23 cellular contexts compared by ENCODE assay signal in genomic region chr17:77009877-77010276, GRCh38.
DNase-seq lines count a peak whose midpoint lies in the region; ATAC-seq, FAIRE-seq and TF ChIP-seq lines count a peak whose summit lies in the region.
"Had no signal": no experiment of that assay in that cellular context is flagged by ENCODE, and none has a peak within 500 bp of the region (broad histone marks: within the 10 kb centered on the region; RNA-seq: fewer than 3 reads in every experiment).

No MANE protein-coding gene starts in this region.

- peaks cover 0 to 8% (median 4%) of the 10 kb centered on the region in 5 donors for H3K9me3 Mint-ChIP-seq in CD8-positive, alpha-beta memory T cell

- H3K79me1 ChIP-seq in mesendoderm (ENCODE audit: low read length) = no peaks in the 10 kb centered on the region

- H3K4me3 Mint-ChIP-seq in CD8-positive, alpha-beta memory T cell = no peak overlapping the region
- H3K4me3 Mint-ChIP-seq: B cell; CD4-positive, alpha-beta T cell; CD8-positive, alpha-beta T cell had no signal

- H3K56ac ChIP-seq in mesendoderm (ENCODE audit: low read length) = no peak overlapping the region

- H3K36me3 Mint-ChIP-seq in CD8-positive, alpha-beta memory T cell = peaks cover 0 to 20% (median 3%) of the 10 kb centered on the region in 3 donors
- H3K36me3 Mint-ChIP-seq: CD8-positive, alpha-beta T cell had no signal

- no peak overlapping the region for H4K8ac ChIP-seq in mesendoderm (ENCODE audit: low read depth, low read length)

- H3K36me3 ChIP-seq in CD8-positive, alpha-beta memory T cell (ENCODE audit: insufficient read depth, low read length) = no peaks in the 10 kb centered on the region
- no peaks in the 10 kb centered on the region for H3K36me3 ChIP-seq in mesendoderm (ENCODE audit: control insufficient read depth, insufficient read depth, low read length)
- H3K36me3 ChIP-seq: BLaER1 treated with 17β-estradiol and CSF1 and Interleukin-3, amounts not matched to agents 10 nM and 100 nM had no signal

- peaks cover 32% of the 10 kb centered on the region for H3K9me3 ChIP-seq in A549
- no peaks in the 10 kb centered on the region for H3K9me3 ChIP-seq in CD8-positive, alpha-beta memory T cell (ENCODE audit: low read length)

- H3K4me3 ChIP-seq in A549 (no peak overlapping the region), mesendoderm (ENCODE audit: low read length) (no peak overlapping the region)
- no peak overlapping the region for H3K4me3 ChIP-seq in CD8-positive, alpha-beta memory T cell (ENCODE audit: low read length)
- H3K4me3 ChIP-seq: BLaER1 treated with 17β-estradiol and CSF1 and Interleukin-3, amounts not matched to agents 10 nM and 100 nM; GM12878 had no signal

- no peak overlapping the region for H3K18ac ChIP-seq in mesendoderm (ENCODE audit: low read length)

- no peak overlapping the region for H3K27ac ChIP-seq in A549
- no peak overlapping the region for H3K27ac ChIP-seq in CD8-positive, alpha-beta memory T cell (ENCODE audit: low read depth, low read length)
- no peak overlapping the region for H3K27ac ChIP-seq in mesendoderm (ENCODE audit: low read depth, low read length)
- H3K27ac ChIP-seq: BLaER1 treated with 17β-estradiol and CSF1 and Interleukin-3, amounts not matched to agents 10 nM and 100 nM; C4-2B had no signal

- no peak for FAIRE-seq in A549 (lab: Jason Lieb, UNC)
- peak; percentile 64 for FAIRE-seq in G401.6 (lab: Jason Lieb, UNC)
- FAIRE-seq in TTC549 (lab: Jason Lieb, UNC) = peak; percentile 41
- FAIRE-seq: A204.1, GM12878, GM12892, GM18507 had no signal

- 0 out of 3 replicates have a peak, but pooled peaks cover 5% of the 10 kb centered on the region for H3K4me1 ChIP-seq in A549
- no peaks in the 10 kb centered on the region for H3K4me1 ChIP-seq in CD8-positive, alpha-beta memory T cell (ENCODE audit: insufficient read depth, low read length)
- H3K4me1 ChIP-seq in mesendoderm (ENCODE audit: control insufficient read depth, low read depth, low read length) = no peaks in the 10 kb centered on the region

- POLR2A ChIA-PET in A549 (lab: Yijun Ruan, JAX) = no interaction called here
- POLR2A ChIA-PET in CD8-positive, alpha-beta memory T cell (lab: Charles Lee) = no interaction called here

- no peak overlapping the region for H4K5ac ChIP-seq in mesendoderm (ENCODE audit: low read length)

- no peak overlapping the region for H2BK120ac ChIP-seq in mesendoderm (ENCODE audit: low read depth, low read length)

- TF ChIP-seq RAD21 in A549 (conservative IDR thresholded peaks at IDR 0.05 in 1 of 2, IDR thresholded peaks at IDR 0.05 in 1 of 2) = no peak

- TF ChIP-seq EP300 in A549 (IDR thresholded peaks at IDR 0.05) = no peak

- H3K23ac ChIP-seq in mesendoderm (ENCODE audit: low read length) = no peak overlapping the region

- H3K9ac ChIP-seq in mesendoderm (ENCODE audit: low read length) = no peak overlapping the region
- H3K9ac ChIP-seq: BLaER1 treated with 17β-estradiol and CSF1 and Interleukin-3, amounts not matched to agents 10 nM and 100 nM had no signal

- TF ChIP-seq POLR2A in A549 (IDR thresholded peaks at IDR 0.05; ENCODE audit: low read length) = no peak

- H3K79me2 ChIP-seq in mesendoderm (ENCODE audit: control insufficient read depth, insufficient read depth, low read length) = no peaks in the 10 kb centered on the region

- H3K27ac Mint-ChIP-seq in CD8-positive, alpha-beta memory T cell = no peak overlapping the region
- H3K27ac Mint-ChIP-seq: B cell; CD4-positive, alpha-beta T cell; CD8-positive, alpha-beta T cell had no signal

- TF ChIP-seq CTCF in A549 (IDR thresholded peaks at IDR 0.05) = no peak

- H3K4ac ChIP-seq in mesendoderm (ENCODE audit: low read depth, low read length) = no peak overlapping the region

- CTCF ChIA-PET in A549 (lab: Yijun Ruan, JAX) = interaction anchor here (1.7 to 8.1 kb wide), 2 partner anchors 46 to 76 kb away, joined by 3 to 97 read pairs; no protein-coding TSS in a partner anchor
- CTCF ChIA-PET in CD8-positive, alpha-beta memory T cell (lab: Charles Lee) = interaction anchor here (1.0 to 1.4 kb wide), 2 partner anchors 47 to 143 kb away, joined by 3 to 5 read pairs; no protein-coding TSS in a partner anchor

- no peak overlapping the region for H2BK5ac ChIP-seq in mesendoderm (ENCODE audit: low read length)

- peaks cover 3 to 27% of the 10 kb centered on the region in 2 donors for H3K27me3 Mint-ChIP-seq in CD8-positive, alpha-beta memory T cell
- H3K27me3 Mint-ChIP-seq: CD4-positive, alpha-beta T cell had no signal

- 19% methylated on average over 2 of the region's 2 CpGs for WGBS in A549 (ENCODE audit: missing lambda C conversion rate)
- WGBS in mesendoderm (ENCODE audit: extremely low coverage, insufficient coverage, low lambda C conversion rate) = no CpG with 5 or more reads among the region's 2 CpGs

- DNase-seq in A549 (ENCODE audit: low read depth in 1 of 2, low spot score in 1 of 2) (no peak), cerebellum (ENCODE audit: low spot score) (no peak), mesendoderm (no peak)
- no peak for DNase-seq in CD8-positive, alpha-beta memory T cell
- DNase-seq: 8988T; AML-193; CD4-positive, alpha-beta T cell; CD8-positive, alpha-beta T cell; COR-L47; DMS 273 treated with DMSO at 0.1 percent for 48 hours; DMS153; DMS53; DMS79 treated with DMSO at 0.1 percent for 48 hours; GDM1 had no signal

- H3K27me3 ChIP-seq in CD8-positive, alpha-beta memory T cell (ENCODE audit: insufficient read depth, low read length, poor library complexity, severe bottlenecking) = no peaks in the 10 kb centered on the region
- H3K27me3 ChIP-seq in mesendoderm (ENCODE audit: insufficient read depth, low read length, poor library complexity) = no peaks in the 10 kb centered on the region
- H3K27me3 ChIP-seq: BLaER1 treated with 17β-estradiol and CSF1 and Interleukin-3, amounts not matched to agents 10 nM and 100 nM had no signal

- no peak overlapping the region for H2BK15ac ChIP-seq in mesendoderm (replicated peaks; ENCODE audit: low read depth)

- no peak for ATAC-seq in A549
- ATAC-seq: CD8-positive, alpha-beta T cell; GM12878 had no signal

- H3K4me2 ChIP-seq in A549 = no peak overlapping the region
- no peak overlapping the region for H3K4me2 ChIP-seq in mesendoderm (ENCODE audit: low read length)
- H3K4me2 ChIP-seq: BLaER1 treated with 17β-estradiol and CSF1 and Interleukin-3, amounts not matched to agents 10 nM and 100 nM had no signal

- H2AK5ac ChIP-seq in mesendoderm (ENCODE audit: low read length) = no peak overlapping the region

- no peaks in the 10 kb centered on the region for H3K4me1 Mint-ChIP-seq in CD8-positive, alpha-beta memory T cell

TF ChIP-seq in A549, 52 proteins besides CTCF, POLR2A, EP300 and RAD21:
- TF ChIP-seq HOXB13 (CRISPR knock-in tag; IDR thresholded peaks at IDR 0.05; ENCODE audit: low read depth) (no peak), USF2 (IDR thresholded peaks at IDR 0.05) (no peak), HDAC2 (IDR thresholded peaks at IDR 0.05) (peak; percentile 34; the same call in 1 of the 2 replicates)
